In genomic region chr11:92662580-92662979, GRCh38 we compare ENCODE assay signal across 15 cellular contexts.
A peak's percentile ranks its signal among the peaks of the same experiment; 100 is the strongest.
DNase-seq lines count a peak whose midpoint lies in the region; ATAC-seq and TF ChIP-seq lines count a peak whose summit lies in the region.
"Had no signal": no experiment of that assay in that cellular context is flagged by ENCODE, and none has a peak within 500 bp of the region (broad histone marks: within the 10 kb centered on the region; RNA-seq: fewer than 3 reads in every experiment).

No MANE protein-coding gene starts in this region.

- no CpG with 5 or more reads among the region's 3 CpGs for whole genome bisulfite sequencing in mesendoderm (ENCODE audit: extremely low coverage, insufficient coverage, low lambda C conversion rate)

- H2BK15ac ChIP-seq in mesendoderm (replicated peaks; ENCODE audit: low read depth), result no peak overlapping the region

- no peak overlapping the region for H2BK120ac ChIP-seq in mesendoderm (ENCODE audit: low read depth, low read length)

- H3K4me1 Mint-ChIP-seq in GM23338, result peaks cover 22% of the 10 kb centered on the region
- no peaks in the 10 kb centered on the region for H3K4me1 Mint-ChIP-seq in mesothelial cell of epicardium
- H3K4me1 Mint-ChIP-seq: B cell had no signal

- no peak overlapping the region for H3K18ac ChIP-seq in mesendoderm (ENCODE audit: low read length)

- H3K4me1 ChIP-seq in GM23338 (ENCODE audit: insufficient read depth) (peaks cover 7% of the 10 kb centered on the region; the same call in 1 of the 2 replicates), mesendoderm (ENCODE audit: control insufficient read depth, low read depth, low read length) (no peaks in the 10 kb centered on the region)
- H3K4me1 ChIP-seq: HAP-1 had no signal

- H3K36me3 Mint-ChIP-seq in GM23338 (ENCODE audit: low read depth) (no peaks in the 10 kb centered on the region), mesothelial cell of epicardium (no peaks in the 10 kb centered on the region)

- H3K4me3 Mint-ChIP-seq in GM23338 (no peak overlapping the region), mesothelial cell of epicardium (no peak overlapping the region)
- H3K4me3 Mint-ChIP-seq: B cell; CD4-positive, alpha-beta T cell had no signal

- no peak overlapping the region for H3K23ac ChIP-seq in mesendoderm (ENCODE audit: low read length)

- H3K27me3 Mint-ChIP-seq in GM23338 (ENCODE audit: insufficient read depth, low read depth, poor library complexity) (peaks cover 10% of the 10 kb centered on the region), mesothelial cell of epicardium (ENCODE audit: low read depth) (no peaks in the 10 kb centered on the region)
- H3K27me3 Mint-ChIP-seq: B cell; CD4-positive, alpha-beta T cell had no signal

- H3K79me2 ChIP-seq in GM23338 (replicated peaks; ENCODE audit: insufficient read depth) (no peaks in the 10 kb centered on the region), mesendoderm (ENCODE audit: control insufficient read depth, insufficient read depth, low read length) (no peaks in the 10 kb centered on the region)

- H3K79me1 ChIP-seq in mesendoderm (ENCODE audit: low read length), result no peaks in the 10 kb centered on the region

- H2AK5ac ChIP-seq in mesendoderm (ENCODE audit: low read length), result no peak overlapping the region

- ATAC-seq in GM23338 (peak; percentile 28; the same call in 1 of the 3 replicates), HG03460 (IDR thresholded peaks at IDR 0.05; ENCODE audit: unreplicated experiment) (no peak)
- ATAC-seq: HepG2 had no signal

- DNase-seq in GM23338 (ENCODE audit: low spot score), result no peak
- peak; percentile 30 for DNase-seq in mesendoderm
- peak; percentile 28 for DNase-seq in retinal pigment epithelial cell (ENCODE audit: low read depth)
- no peak for DNase-seq in middle frontal gyrus (ENCODE audit: extremely low spot score, low spot score)
- DNase-seq in mesothelial cell of epicardium (ENCODE audit: low spot score in 2 of 2, unreplicated experiment in 2 of 2), result no peak
- DNase-seq in GM19238 (ENCODE audit: insufficient read length, low spot score), result no peak
- DNase-seq: C1 segment of cervical spinal cord; Calu3; CD4-positive, alpha-beta T cell; DMS 273 treated with DMSO at 0.1 percent for 48 hours; GOT3 had no signal

- H3K36me3 ChIP-seq in GM23338 (ENCODE audit: insufficient read depth) (no peaks in the 10 kb centered on the region), mesendoderm (ENCODE audit: control insufficient read depth, insufficient read depth, low read length) (no peaks in the 10 kb centered on the region)
- H3K36me3 ChIP-seq: HAP-1 had no signal

- H3K4me3 ChIP-seq in GM23338, result no peak overlapping the region
- H3K4me3 ChIP-seq in mesendoderm (ENCODE audit: low read length), result no peak overlapping the region
- H3K4me3 ChIP-seq in retinal pigment epithelial cell (ENCODE audit: low read length), result no peak overlapping the region
- H3K4me3 ChIP-seq: HAP-1 had no signal

- no peaks in the 10 kb centered on the region for H3K9me3 Mint-ChIP-seq in GM23338
- H3K9me3 Mint-ChIP-seq in mesothelial cell of epicardium, result no peaks in the 10 kb centered on the region

- H4K20me1 ChIP-seq in GM23338 (replicated peaks; ENCODE audit: insufficient read depth), result no peaks in the 10 kb centered on the region

- H3K27me3 ChIP-seq in GM23338 (ENCODE audit: insufficient read depth) (no peaks in the 10 kb centered on the region), mesendoderm (ENCODE audit: insufficient read depth, low read length, poor library complexity) (no peaks in the 10 kb centered on the region)

- H3K27ac ChIP-seq in GM23338 (ENCODE audit: low read depth) (no peak overlapping the region), mesendoderm (ENCODE audit: low read depth, low read length) (no peak overlapping the region)

- H4K8ac ChIP-seq in mesendoderm (ENCODE audit: low read depth, low read length), result no peak overlapping the region

- H3K9me2 ChIP-seq in GM23338 (ENCODE audit: insufficient read depth), result peaks cover 9% of the 10 kb centered on the region; the same call in 1 of the 2 replicates

- no peak overlapping the region for H3K9ac ChIP-seq in mesendoderm (ENCODE audit: low read length)

- no peak overlapping the region for H3K56ac ChIP-seq in mesendoderm (ENCODE audit: low read length)

- H3K4me2 ChIP-seq in GM23338 (no peak overlapping the region), mesendoderm (ENCODE audit: low read length) (no peak overlapping the region)

- H2BK5ac ChIP-seq in mesendoderm (ENCODE audit: low read length), result no peak overlapping the region

- no peak overlapping the region for H3K4ac ChIP-seq in mesendoderm (ENCODE audit: low read depth, low read length)

- no peaks in the 10 kb centered on the region for H3F3A ChIP-seq in GM23338 (replicated peaks; ENCODE audit: low read depth)

- TF ChIP-seq CTCF in GM23338 (conservative IDR thresholded peaks at IDR 0.05; ENCODE audit: low read depth in 2 of 2) (no peak), retinal pigment epithelial cell (conservative IDR thresholded peaks at IDR 0.05; ENCODE audit: low read depth, low read length) (no peak), mesothelial cell of epicardium (IDR thresholded peaks at IDR 0.05; ENCODE audit: unreplicated experiment) (no peak)

- H2AFZ ChIP-seq in GM23338, result no peak overlapping the region

- H3K27ac Mint-ChIP-seq in GM23338 (no peak overlapping the region), mesothelial cell of epicardium (no peak overlapping the region)
- H3K27ac Mint-ChIP-seq: B cell; CD4-positive, alpha-beta T cell had no signal

- no peak overlapping the region for H4K5ac ChIP-seq in mesendoderm (ENCODE audit: low read length)

TF ChIP-seq in GM23338, 12 proteins besides CTCF, POLR2A, EP300 and RAD21 (continues in another document):
- TF ChIP-seq JUNB (IDR thresholded peaks at IDR 0.05; ENCODE audit: unreplicated experiment), result no peak
- no peak for TF ChIP-seq ZNF331 (CRISPR knock-in tag; IDR thresholded peaks at IDR 0.05; ENCODE audit: low read depth)
- TF ChIP-seq ZNF462 (CRISPR knock-in tag; IDR thresholded peaks at IDR 0.05), result no peak
- no peak for TF ChIP-seq ETS1 (IDR thresholded peaks at IDR 0.05)

Comparison
In these comparisons a context has a peak if more than half of its experiments do, and no peak if none do; other contexts are left out.
1. DNase-seq: peak in mesendoderm (single experiment) and retinal pigment epithelial cell (single experiment); none in GM23338 (single experiment), middle frontal gyrus (single experiment), mesothelial cell of epicardium (0 of 2) and GM19238 (single experiment).